In the genomic region with DNA sequence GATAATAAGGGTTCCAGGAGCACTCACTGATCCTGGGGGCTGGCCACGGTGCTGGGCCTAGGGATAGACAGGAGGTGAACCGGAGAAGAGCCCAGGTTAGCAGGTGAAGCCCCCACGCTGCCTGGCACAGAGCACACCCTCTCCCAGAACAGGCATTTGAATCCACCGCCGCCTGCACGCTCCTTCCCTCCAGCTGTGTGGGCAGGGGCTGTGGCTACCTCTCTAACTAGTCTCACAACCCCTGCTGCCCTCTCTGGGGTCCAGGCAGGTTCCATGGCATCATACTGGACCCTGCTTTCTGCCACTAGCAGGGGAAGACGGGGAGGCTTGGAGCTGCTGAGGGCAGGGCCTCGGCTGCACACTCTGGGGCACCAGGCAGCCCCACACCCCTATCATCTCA, we compare ENCODE assay signal across 17 cellular contexts.
A peak's percentile ranks its signal among the peaks of the same experiment; 100 is the strongest.
DNase-seq lines count a peak whose midpoint lies in the region; ATAC-seq, FAIRE-seq and TF ChIP-seq lines count a peak whose summit lies in the region.
"Had no signal": no experiment of that assay in that cellular context is flagged by ENCODE, and none has a peak within 500 bp of the region (broad histone marks: within the 10 kb centered on the region; RNA-seq: fewer than 3 reads in every experiment).

No MANE protein-coding gene starts in this region.

- no peak overlapping the region for H2BK120ac ChIP-seq in H1 (replicated peaks; ENCODE audit: low read depth, low read length)
- no peak overlapping the region for H2BK120ac ChIP-seq in mesendoderm (ENCODE audit: low read depth, low read length)

- H3K56ac ChIP-seq in H1 (replicated peaks; ENCODE audit: insufficient read length, low read depth, low read length) (no peak overlapping the region), mesendoderm (ENCODE audit: low read length) (peak overlapping the region; percentile 15)

- TF ChIP-seq POLR2A in H1 (IDR thresholded peaks at IDR 0.05; ENCODE audit: control extremely low read depth in 1 of 2, low read depth in 2 of 2, low read length in 2 of 2) (no peak), spleen (IDR thresholded peaks at IDR 0.05) (no peak), ovary (IDR thresholded peaks at IDR 0.05) (no peak)

- DNase-seq in Right ventricle myocardium superior (peak; percentile 40), left ventricle myocardium superior (no peak), H1 (ENCODE audit: low read depth in 1 of 2, low spot score in 2 of 2) (no peak), mesendoderm (no peak), spleen (peak; percentile 25), ovary (no peak), NCI-H226 (no peak), HPDE6-E6E7 (ENCODE audit: extremely low spot score) (no peak)
- DNase-seq: Calu3; CD8-positive, alpha-beta T cell; DND-41; EL; H9 had no signal

- TF ChIP-seq EP300 in H1 (IDR thresholded peaks at IDR 0.05; ENCODE audit: borderline replicate concordance in 1 of 2, low read depth in 2 of 2, low read length in 2 of 2): no peak
- TF ChIP-seq EP300 in ovary (IDR thresholded peaks at IDR 0.05): no peak

- H3K36me3 ChIP-seq in H1 (ENCODE audit: control insufficient read depth in 2 of 4, insufficient read depth in 4 of 4, low read length in 3 of 4): no peaks in the 10 kb centered on the region
- H3K36me3 ChIP-seq in mesendoderm (ENCODE audit: control insufficient read depth, insufficient read depth, low read length): no peaks in the 10 kb centered on the region
- no peaks in the 10 kb centered on the region for H3K36me3 ChIP-seq in spleen
- H3K36me3 ChIP-seq in ovary: no peaks in the 10 kb centered on the region
- H3K36me3 ChIP-seq: BLaER1 treated with 17β-estradiol and CSF1 and Interleukin-3, amounts not matched to agents 10 nM and 100 nM had no signal

- H3K27me3 ChIP-seq in H1 (replicated peaks in 1 of 4; ENCODE audit: control insufficient read depth in 3 of 4, extremely low read depth in 1 of 4, insufficient read depth in 3 of 4, low read length in 3 of 4): no peaks in the 10 kb centered on the region
- no peaks in the 10 kb centered on the region for H3K27me3 ChIP-seq in mesendoderm (ENCODE audit: insufficient read depth, low read length, poor library complexity)
- H3K27me3 ChIP-seq in spleen (replicated peaks in 1 of 7): peaks cover 0 to 28% (median 0%) of the 10 kb centered on the region in 7 donors
- no peaks in the 10 kb centered on the region for H3K27me3 ChIP-seq in ovary

- H2BK12ac ChIP-seq in H1 (ENCODE audit: low read depth, low read length): no peak overlapping the region

- CTCF ChIA-PET in H1 (lab: Charles Lee; ENCODE audit: partially characterized antibody): interaction anchor here (0.8 to 3.0 kb wide), 44 partner anchors 10 to 321 kb away, joined by 3 to 25 read pairs (median 4); no protein-coding TSS in a partner anchor

- H3K79me1 ChIP-seq in H1 (ENCODE audit: low read depth, low read length) (no peaks in the 10 kb centered on the region), mesendoderm (ENCODE audit: low read length) (no peaks in the 10 kb centered on the region)

- H3K4me2 ChIP-seq in H1 (ENCODE audit: insufficient read depth in 1 of 2, low read depth in 2 of 2, low read length in 2 of 2): no peak overlapping the region
- H3K4me2 ChIP-seq in mesendoderm (ENCODE audit: low read length): no peak overlapping the region

- 96% methylated on average over 8 of the region's 8 CpGs; no CpG with 5 or more reads in 1 of the 2 experiments for WGBS in H1 (ENCODE audit: extremely low coverage in 1 of 2, insufficient coverage in 1 of 2, insufficient read length in 1 of 2, insufficient replicate concordance in 2 of 2, low coverage in 1 of 2, low lambda C conversion rate in 2 of 2, missing lambda C conversion rate in 1 of 2), 2 experiments
- no CpG with 5 or more reads among the region's 8 CpGs for WGBS in mesendoderm (ENCODE audit: extremely low coverage, insufficient coverage, low lambda C conversion rate)
- WGBS in spleen, 5 donors: 84 to 93% (median 88%) methylated on average over 6 to 8 of the region's 8 CpGs
- 76 to 86% (median 77%) methylated on average over 8 of the region's 8 CpGs for WGBS in ovary, 3 donors

- H3K27ac ChIP-seq in H1 (ENCODE audit: low read depth, low read length): no peak overlapping the region
- no peak overlapping the region for H3K27ac ChIP-seq in mesendoderm (ENCODE audit: low read depth, low read length)
- H3K27ac ChIP-seq in spleen: no peak overlapping the region
- H3K27ac ChIP-seq in ovary: no peak overlapping the region
- H3K27ac ChIP-seq: 22Rv1; BLaER1 treated with 17β-estradiol and CSF1 and Interleukin-3, amounts not matched to agents 10 nM and 100 nM had no signal

- no peak overlapping the region for H2BK20ac ChIP-seq in H1 (ENCODE audit: low read length)

- H4K20me1 ChIP-seq in H1 (replicated peaks in 1 of 2; ENCODE audit: control insufficient read depth in 1 of 2, insufficient read depth in 2 of 2, low read length in 2 of 2): peaks cover 2 to 3% of the 10 kb centered on the region in 2 experiments

- H4K5ac ChIP-seq in H1 (ENCODE audit: insufficient read length, low read depth, low read length) (no peak overlapping the region), mesendoderm (ENCODE audit: low read length) (no peak overlapping the region)

- H2AK5ac ChIP-seq in H1 (ENCODE audit: low read depth, low read length) (no peak overlapping the region), mesendoderm (ENCODE audit: low read length) (no peak overlapping the region)

- intact Hi-C loops in Right ventricle myocardium superior (cut with DNase I): no loop called here
- intact Hi-C loops in left ventricle myocardium superior (cut with micrococcal nuclease): no loop called here
- intact Hi-C loops in spleen (cut with DNase I; ENCODE audit: low total_unique reads): no loop called here
- intact Hi-C loops in ovary (cut with DNase I): loop anchor here in 2 of 4 donors (5.0 kb wide), 2 partner anchors 289 to 294 kb away; no protein-coding TSS in a partner anchor

- POLR2A ChIA-PET in H1 (lab: Charles Lee; ENCODE audit: partially characterized antibody): interaction anchor here (1.1 kb wide), 1 partner anchor 19 kb away, joined by 3 read pairs; no protein-coding TSS in a partner anchor

- ATAC-seq in Right ventricle myocardium superior (ENCODE audit: poor library complexity) (no peak), left ventricle myocardium superior (no peak)
- ATAC-seq: CD8-positive, alpha-beta T cell had no signal

- TF ChIP-seq CTCF in H1 (IDR thresholded peaks at IDR 0.05; ENCODE audit: control extremely low read depth in 1 of 3, insufficient read depth in 1 of 3, low read depth in 1 of 3, low read length in 3 of 3): no peak
- TF ChIP-seq CTCF in spleen (IDR thresholded peaks at IDR 0.05 in 8 of 11, conservative IDR thresholded peaks at IDR 0.05 in 3 of 11): no peak
- TF ChIP-seq CTCF in ovary (IDR thresholded peaks at IDR 0.05): no peak

- FAIRE-seq in H1 (lab: Jason Lieb, UNC): no peak
- FAIRE-seq: GM12878, GM19239 had no signal

- H3K4ac ChIP-seq in H1 (replicated peaks; ENCODE audit: insufficient read length, low read depth, low read length) (no peak overlapping the region), mesendoderm (ENCODE audit: low read depth, low read length) (no peak overlapping the region)

- no peak overlapping the region for H3K23ac ChIP-seq in H1 (ENCODE audit: insufficient read length)
- no peak overlapping the region for H3K23ac ChIP-seq in mesendoderm (ENCODE audit: low read length)

- TF ChIP-seq RAD21 in H1 (IDR thresholded peaks at IDR 0.05 in 1 of 2, conservative IDR thresholded peaks at IDR 0.05 in 1 of 2; ENCODE audit: low read depth in 2 of 2, low read length in 2 of 2): no peak

- peaks cover 0 to 2% (median 0%) of the 10 kb centered on the region in 4 experiments; a peak in 2 of 7 replicates for H3K4me1 ChIP-seq in H1 (replicated peaks in 1 of 4; ENCODE audit: control insufficient read depth in 3 of 4, insufficient read depth in 4 of 4, low read length in 3 of 4)
- no peaks in the 10 kb centered on the region for H3K4me1 ChIP-seq in mesendoderm (ENCODE audit: control insufficient read depth, low read depth, low read length)
- H3K4me1 ChIP-seq in spleen: peaks cover 0 to 10% (median 6%) of the 10 kb centered on the region in 6 donors
- no peaks in the 10 kb centered on the region for H3K4me1 ChIP-seq in ovary (ENCODE audit: insufficient read depth)

- no peak overlapping the region for H3K9ac ChIP-seq in H1 (replicated peaks in 1 of 4; ENCODE audit: extremely low read depth in 1 of 4, low read depth in 3 of 4, low read length in 3 of 4)
- no peak overlapping the region for H3K9ac ChIP-seq in mesendoderm (ENCODE audit: low read length)

- no peaks in the 10 kb centered on the region for H3K23me2 ChIP-seq in H1 (ENCODE audit: low read depth, low read length)

- H4K8ac ChIP-seq in H1 (ENCODE audit: extremely low read depth, insufficient read depth, low read length) (peak overlapping the region; percentile 73), mesendoderm (ENCODE audit: low read depth, low read length) (no peak overlapping the region)

- no peak overlapping the region for H3K18ac ChIP-seq in H1 (ENCODE audit: extremely low read depth, low read length)
- H3K18ac ChIP-seq in mesendoderm (ENCODE audit: low read length): no peak overlapping the region

- H2BK15ac ChIP-seq in H1 (ENCODE audit: low read length) (0 out of 2 replicates have a peak overlapping the region, but pooled peaks have one; percentile 46), mesendoderm (replicated peaks; ENCODE audit: low read depth) (no peak overlapping the region)

- H3K9me3 ChIP-seq in H1 (ENCODE audit: insufficient read depth in 2 of 2, low read depth in 1 of 2, low read length in 1 of 2) (peaks cover 4 to 8% of the 10 kb centered on the region in 2 experiments; a peak in 3 of 4 replicates), spleen (peaks cover 0 to 18% (median 12%) of the 10 kb centered on the region in 8 donors), ovary (peaks cover 0 to 6% of the 10 kb centered on the region in 2 donors)

- H3K4me3 ChIP-seq in H1 (ENCODE audit: extremely low read depth in 1 of 4, insufficient read depth in 2 of 4, low read depth in 3 of 4, low read length in 4 of 4) (no peak overlapping the region), mesendoderm (ENCODE audit: low read length) (no peak overlapping the region), spleen (no peak overlapping the region), ovary (no peak overlapping the region)
- H3K4me3 ChIP-seq: BLaER1 treated with 17β-estradiol and CSF1 and Interleukin-3, amounts not matched to agents 10 nM and 100 nM; GM12878 had no signal

- H3K79me2 ChIP-seq in H1 (ENCODE audit: control insufficient read depth in 1 of 2, insufficient read depth in 2 of 2, low read length in 2 of 2): no peaks in the 10 kb centered on the region
- no peaks in the 10 kb centered on the region for H3K79me2 ChIP-seq in mesendoderm (ENCODE audit: control insufficient read depth, insufficient read depth, low read length)

- no peak overlapping the region for H2BK5ac ChIP-seq in H1 (ENCODE audit: low read depth, low read length)
- H2BK5ac ChIP-seq in mesendoderm (ENCODE audit: low read length): no peak overlapping the region

- H3K14ac ChIP-seq in H1 (ENCODE audit: insufficient read length): no peak overlapping the region

- no peak overlapping the region for H2AFZ ChIP-seq in H1 (ENCODE audit: low read length)

- H4K91ac ChIP-seq in H1 (replicated peaks; ENCODE audit: insufficient read length, low read length): no peak overlapping the region

Comparison
In these comparisons a context has a peak if more than half of its experiments do, and no peak if none do; other contexts are left out.
1. DNase-seq: peak in Right ventricle myocardium superior (single experiment) and spleen (single experiment); none in left ventricle myocardium superior (single experiment), H1 (0 of 2), mesendoderm (single experiment), ovary (0 of 5), NCI-H226 (single experiment) and HPDE6-E6E7 (single experiment).